Comparison of ENCODE assay signal across 1 cellular context in genomic region chr12:105229446-105229845, GRCh38.
A peak's percentile ranks its signal among the peaks of the same experiment; 100 is the strongest.
TF ChIP-seq lines count a peak whose summit lies in the region.

No MANE protein-coding gene starts in this region.

TF ChIP-seq in K562, 482 proteins besides CTCF, POLR2A, EP300 and RAD21:
- no peak for TF ChIP-seq CGGBP1 (CRISPR knock-in tag; IDR thresholded peaks at IDR 0.05)
- TF ChIP-seq NFIC (IDR thresholded peaks at IDR 0.05) = no peak
- TF ChIP-seq TFE3 (CRISPR knock-in tag; IDR thresholded peaks at IDR 0.05) = no peak
- no peak for TF ChIP-seq ZNF696 (CRISPR knock-in tag; conservative IDR thresholded peaks at IDR 0.05)
- peak; percentile 28; the same call in 1 of the 2 replicates for TF ChIP-seq TCF3 (CRISPR knock-in tag; IDR thresholded peaks at IDR 0.05)
- TF ChIP-seq TFAP4 (CRISPR knock-in tag; IDR thresholded peaks at IDR 0.05; ENCODE audit: borderline replicate concordance) = peak; percentile 21; the same call in 1 of the 2 replicates
- TF ChIP-seq ZNF778 (CRISPR knock-in tag; IDR thresholded peaks at IDR 0.05) = no peak
- peak; percentile 43 for TF ChIP-seq CBFA2T3 (IDR thresholded peaks at IDR 0.05)
- no peak for TF ChIP-seq MAFF (IDR thresholded peaks at IDR 0.05; ENCODE audit: low read length)
